In the genomic region with DNA sequence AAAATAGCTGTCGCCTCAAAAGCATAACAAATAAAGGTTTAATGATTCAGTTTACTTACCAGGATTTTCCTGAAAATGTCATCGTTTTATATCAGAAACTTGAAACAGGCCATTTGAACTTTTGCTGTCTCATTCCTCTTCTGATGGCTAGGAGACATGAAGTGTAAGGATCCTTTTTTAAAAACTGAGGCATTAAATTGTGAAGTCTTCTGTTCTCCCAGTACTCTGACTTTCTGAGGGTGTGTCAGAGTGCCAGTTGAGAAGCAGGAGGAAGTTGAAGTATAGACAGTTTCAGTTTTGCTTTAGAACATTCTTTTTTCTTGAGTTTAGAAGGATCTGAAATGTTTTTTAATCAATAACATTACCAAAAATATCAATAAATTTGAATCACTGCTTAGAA, we compare ENCODE assay signal across 8 cellular contexts. TPM values are rescaled to one million over a fixed set of nuclear protein-coding genes. Genes with fewer than 3 reads are reported as not detected.
DNase-seq lines count a peak whose midpoint lies in the region; ATAC-seq and TF ChIP-seq lines count a peak whose summit lies in the region.

Gene SAMD9L, minus strand, starts transcription at position 251 of the 400 bp plus-strand sequence. CDS start 12,414 bp downstream, outside the sequence.

- peak within 1 kb of the TSS; percentile 30 for H3K4me3 ChIP-seq in BJ (ENCODE audit: low read depth, low read length)
- no peak within 1 kb of the TSS for H3K4me3 ChIP-seq in hepatocyte
- H3K4me3 ChIP-seq in suprapubic skin = peak within 1 kb of the TSS; percentile 49

- H3K36me3 Mint-ChIP-seq in activated CD8-positive, alpha-beta T cell treated with anti-CD3 and anti-CD28 coated beads, Interleukin-2, amount 10 ng/mL, durations not matched to agents 7 days and 5 days (ENCODE audit: low read depth) = peaks cover 39% of the 10 kb centered on the region

- H3K27ac Mint-ChIP-seq in activated CD8-positive, alpha-beta T cell treated with anti-CD3 and anti-CD28 coated beads, Interleukin-2, amount 10 ng/mL, durations not matched to agents 7 days and 5 days = peak within 1 kb of the TSS; percentile 88

- WGBS in hepatocyte (ENCODE audit: low lambda C conversion rate, missing lambda C conversion rate) = 70% methylated on average over 2 of the region's 2 CpGs
- WGBS in suprapubic skin = 23% methylated on average over 2 of the region's 2 CpGs

- no peak for TF ChIP-seq POLR2A in suprapubic skin (IDR thresholded peaks at IDR 0.05)

- TF ChIP-seq CTCF in BJ (IDR thresholded peaks at IDR 0.05; ENCODE audit: insufficient read depth, low read depth, low read length) (no peak), hepatocyte (IDR thresholded peaks at IDR 0.05; ENCODE audit: poor library complexity) (no peak), suprapubic skin (IDR thresholded peaks at IDR 0.05) (no peak)

- POLR2A ChIA-PET in BJ (lab: Charles Lee) = interaction anchor here (0.5 kb wide), 1 partner anchor 22 kb away, joined by 4 read pairs; no protein-coding TSS in a partner anchor
- POLR2A ChIA-PET in activated CD8-positive, alpha-beta T cell treated with anti-CD3 and anti-CD28 coated beads, Interleukin-2, amount 10 ng/mL, durations not matched to agents 7 days and 5 days (lab: Charles Lee) = interaction anchor here (2.6 kb wide), 1 partner anchor 31 kb away, joined by 21 read pairs; the partner anchor contains the start of gene SAMD9

- no peak for DNase-seq in BJ (ENCODE audit: low read depth)
- peak; percentile 37 for DNase-seq in activated CD8-positive, alpha-beta T cell treated with anti-CD3 and anti-CD28 coated beads, Interleukin-2, amount 10 ng/mL, durations not matched to agents 7 days and 5 days
- no peak for DNase-seq in hepatocyte (ENCODE audit: low spot score)
- no peak for DNase-seq in suprapubic skin (ENCODE audit: low spot score in 2 of 2)
- no peak for DNase-seq in activated CD4-positive, CD25-positive, alpha-beta regulatory T cell treated with anti-CD3 and anti-CD28 coated beads, Interleukin-2, amount 50 U/mL, for 72 hours
- no peak for DNase-seq in activated gamma-delta T cell (lab: John Stamatoyannopoulos, UW)

- no peaks in the 10 kb centered on the region for H3K27me3 Mint-ChIP-seq in activated CD8-positive, alpha-beta T cell treated with anti-CD3 and anti-CD28 coated beads, Interleukin-2, amount 10 ng/mL, durations not matched to agents 7 days and 5 days (ENCODE audit: low read depth)

- CTCF ChIA-PET in BJ (lab: Yijun Ruan, JAX) = no interaction called here
- CTCF ChIA-PET in activated CD8-positive, alpha-beta T cell treated with anti-CD3 and anti-CD28 coated beads, Interleukin-2, amount 10 ng/mL, durations not matched to agents 7 days and 5 days (lab: Charles Lee) = interaction anchor here (1.7 to 1.8 kb wide), 2 partner anchors 538 to 724 kb away, joined by 3 to 4 read pairs; no protein-coding TSS in a partner anchor

- H3K9me3 ChIP-seq in hepatocyte (ENCODE audit: low read depth) (no peaks in the 10 kb centered on the region), suprapubic skin (no peaks in the 10 kb centered on the region)

- H3K4me3 Mint-ChIP-seq in activated CD8-positive, alpha-beta T cell treated with anti-CD3 and anti-CD28 coated beads, Interleukin-2, amount 10 ng/mL, durations not matched to agents 7 days and 5 days = peak within 1 kb of the TSS; percentile 98

- H3K27ac ChIP-seq in hepatocyte (no peak within 1 kb of the TSS), suprapubic skin (peak within 1 kb of the TSS; percentile 14)

- no peaks in the 10 kb centered on the region for H3K27me3 ChIP-seq in BJ (ENCODE audit: control insufficient read depth, insufficient read depth, low read length)
- no peaks in the 10 kb centered on the region for H3K27me3 ChIP-seq in hepatocyte
- H3K27me3 ChIP-seq in suprapubic skin = no peaks in the 10 kb centered on the region

- no peak for TF ChIP-seq EP300 in suprapubic skin (IDR thresholded peaks at IDR 0.05)

- H2AFZ ChIP-seq in hepatocyte = peak within 1 kb of the TSS; percentile 32

- peak within 1 kb of the TSS; percentile 61 for H3K4me2 ChIP-seq in hepatocyte

- H3K79me2 ChIP-seq in hepatocyte = no peaks in the 10 kb centered on the region

- peak; percentile 61 for ATAC-seq in GM19372 (IDR thresholded peaks at IDR 0.05; ENCODE audit: low read depth, unreplicated experiment)
- peak; percentile 59 for ATAC-seq in HG03565 (IDR thresholded peaks at IDR 0.05; ENCODE audit: unreplicated experiment)
- ATAC-seq in activated CD8-positive, alpha-beta T cell treated with anti-CD3 and anti-CD28 coated beads, Interleukin-2, amount 10 ng/mL, durations not matched to agents 7 days and 5 days = peak; percentile 65

- no peaks in the 10 kb centered on the region for H3K36me3 ChIP-seq in BJ (ENCODE audit: control insufficient read depth, insufficient read depth, low read length)
- H3K36me3 ChIP-seq in hepatocyte (replicated peaks; ENCODE audit: insufficient read depth, low read depth) = no peaks in the 10 kb centered on the region
- H3K36me3 ChIP-seq in suprapubic skin = peaks cover 11% of the 10 kb centered on the region

- peaks cover 33% of the 10 kb centered on the region for H3K4me1 Mint-ChIP-seq in activated CD8-positive, alpha-beta T cell treated with anti-CD3 and anti-CD28 coated beads, Interleukin-2, amount 10 ng/mL, durations not matched to agents 7 days and 5 days (ENCODE audit: low read depth)

- no peaks in the 10 kb centered on the region for H3K9me2 ChIP-seq in hepatocyte (replicated peaks; ENCODE audit: insufficient read depth)

- no peaks in the 10 kb centered on the region for H4K20me1 ChIP-seq in hepatocyte (ENCODE audit: insufficient read depth, poor library complexity, severe bottlenecking)

- H3K4me1 ChIP-seq in hepatocyte (ENCODE audit: insufficient read depth) (peaks cover 4% of the 10 kb centered on the region), suprapubic skin (peaks cover 22% of the 10 kb centered on the region)

- H3K9me3 Mint-ChIP-seq in activated CD8-positive, alpha-beta T cell treated with anti-CD3 and anti-CD28 coated beads, Interleukin-2, amount 10 ng/mL, durations not matched to agents 7 days and 5 days (ENCODE audit: insufficient read depth) = peaks cover 7% of the 10 kb centered on the region

RNA-seq across cellular contexts. Expression of gene SAMD9L, which starts in this region (rescaled TPM):
- polyA plus RNA-seq in BJ (2011; rRNA removed) (2.0 and 4.8 TPM in 2 replicates), hepatocyte (1.5 and 3.4 TPM in 2 replicates)
- 1.9 and 2.5 TPM in 2 replicates for polyA minus RNA-seq in BJ (2011; rRNA and poly(A)+ RNA removed)
- total RNA-seq in activated CD8-positive, alpha-beta T cell treated with anti-CD3 and anti-CD28 coated beads, Interleukin-2, amount 10 ng/mL, durations not matched to agents 7 days and 5 days = 100 to 1,000 TPM; 102 to 109 TPM
- total RNA-seq in hepatocyte (1.5 and 4.5 TPM in 2 replicates), suprapubic skin (1 to 10 TPM; 1.2 to 6.7 (median 3.4) TPM)

Comparison
In these comparisons a context has a peak if more than half of its experiments do, and no peak if none do; other contexts are left out.
1. RNA of gene SAMD9L (total RNA-seq): 102 to 109 TPM in activated CD8-positive, alpha-beta T cell treated with anti-CD3 and anti-CD28 coated beads, Interleukin-2, amount 10 ng/mL, durations not matched to agents 7 days and 5 days; 1.5 to 4.5 TPM in hepatocyte and 1.2 to 6.7 TPM in suprapubic skin; every median in the first group is over 10 times any median in the second.
2. Peak in every context shown above with its lines, with median percentiles within 50 percentile points of each other: ATAC-seq.